Comparison of ENCODE assay signal across 8 cellular contexts in genomic region chr2:217988014-217988839, GRCh38. TPM values are rescaled to one million over a fixed set of nuclear protein-coding genes. Genes with fewer than 3 reads are reported as not detected.
DNase-seq lines count a peak whose midpoint lies in the region; ATAC-seq and TF ChIP-seq lines count a peak whose summit lies in the region.

No MANE protein-coding gene starts in this region.

- peaks cover 0 to 2% (median 0%) of the 10 kb centered on the region in 3 donors for H3K27me3 Mint-ChIP-seq in CD14-positive monocyte (ENCODE audit: low read depth in 3 of 3)

- ATAC-seq in GM21825 (IDR thresholded peaks at IDR 0.05; ENCODE audit: unreplicated experiment) (peak; percentile 64), right lobe of liver (peak; percentile 89 to 94 (median 92)), GM19035 (IDR thresholded peaks at IDR 0.05; ENCODE audit: unreplicated experiment) (no peak)

- intact Hi-C loops in CD14-positive monocyte (cut with micrococcal nuclease) (loop anchor here (1.0 to 10.0 kb wide), 4 partner anchors 93 to 203 kb away; no protein-coding TSS in a partner anchor), right lobe of liver (cut with DNase I) (loop anchor here (5.0 to 10.0 kb wide), 3 partner anchors 41 to 93 kb away; no protein-coding TSS in a partner anchor)

- H3K4me1 ChIP-seq in right lobe of liver = peaks cover 0 to 14% (median 5%) of the 10 kb centered on the region in 4 donors

- no peak for TF ChIP-seq POLR2A in right lobe of liver (IDR thresholded peaks at IDR 0.05)

- no peak overlapping the region for H3K4me3 ChIP-seq in right lobe of liver

- DNase-seq in CD14-positive monocyte (ENCODE audit: low spot score) = peak; percentile 83
- peak; percentile 46 for DNase-seq in NCI-H2171 treated with DMSO at 0.1 percent for 48 hours (lab: John Stamatoyannopoulos, UW)
- DNase-seq in activated CD4-positive, alpha-beta T cell treated with anti-CD3 and anti-CD28 coated beads, Interleukin-2, amount 50 U/mL, for 1 hour = peak; percentile 48
- peak; percentile 28 for DNase-seq in effector CD4-positive, alpha-beta T cell
- DNase-seq in right lobe of liver = peak; percentile 86 to 87 (median 87)
- DNase-seq in stimulated activated CD4-positive, alpha-beta T cell treated with anti-CD3 and anti-CD28 coated beads, TNF-alpha, amount 100 ng/mL, for 1 hour (ENCODE audit: low read depth in 3 of 3, low spot score in 1 of 3) = peak in 2 of 3 donors; percentile 9 to 55

- no peaks in the 10 kb centered on the region for H3K9me3 ChIP-seq in right lobe of liver

- peaks cover 0 to 2% of the 10 kb centered on the region in 2 donors for H3K36me3 Mint-ChIP-seq in CD14-positive monocyte

- no peak overlapping the region for H3K4me3 Mint-ChIP-seq in CD14-positive monocyte

- peak overlapping the region in 1 of 7 donors; percentile 68 for H3K27ac Mint-ChIP-seq in CD14-positive monocyte

- H3K36me3 ChIP-seq in right lobe of liver = no peaks in the 10 kb centered on the region

- H3K4me1 Mint-ChIP-seq in CD14-positive monocyte = peaks cover 3% of the 10 kb centered on the region

- no peaks in the 10 kb centered on the region for H3K27me3 ChIP-seq in right lobe of liver

- H3K9me3 Mint-ChIP-seq in CD14-positive monocyte = no peaks in the 10 kb centered on the region

- TF ChIP-seq CTCF in CD14-positive monocyte (IDR thresholded peaks at IDR 0.05) = peak; percentile 93
- TF ChIP-seq CTCF in right lobe of liver (IDR thresholded peaks at IDR 0.05) = peak; percentile 85 to 91 (median 88)

- H3K27ac ChIP-seq in right lobe of liver = peak overlapping the region; percentile 47 to 53 (median 49)

- WGBS in right lobe of liver (ENCODE audit: insufficient coverage, low coverage, low lambda C conversion rate, missing lambda C conversion rate) = 2% methylated on average over 7 of the region's 13 CpGs

RNA-seq across cellular contexts. Expression of gene TNS1, which starts 14.6 kb away (rescaled TPM):
- 1 to 10 TPM in 1 of 2 donors, under 1 TPM in 1; 0.26 to 1.6 TPM for polyA plus RNA-seq in CD14-positive monocyte
- 100 to 1,000 TPM in 3 of 6 experiments, 10 to 100 TPM in 3; 68.4 to 209 (median 99.2) TPM for total RNA-seq in right lobe of liver

Comparison
In these comparisons a context has a peak if more than half of its experiments do, and no peak if none do; other contexts are left out.
1. DNase-seq: peak in every context shown above with its lines; median percentile 87 in right lobe of liver; 83 in CD14-positive monocyte; 48 in activated CD4-positive, alpha-beta T cell treated with anti-CD3 and anti-CD28 coated beads, Interleukin-2, amount 50 U/mL, for 1 hour; 46 in NCI-H2171 treated with DMSO at 0.1 percent for 48 hours; 32 in stimulated activated CD4-positive, alpha-beta T cell treated with anti-CD3 and anti-CD28 coated beads, TNF-alpha, amount 100 ng/mL, for 1 hour; 28 in effector CD4-positive, alpha-beta T cell.